In the genomic region with DNA sequence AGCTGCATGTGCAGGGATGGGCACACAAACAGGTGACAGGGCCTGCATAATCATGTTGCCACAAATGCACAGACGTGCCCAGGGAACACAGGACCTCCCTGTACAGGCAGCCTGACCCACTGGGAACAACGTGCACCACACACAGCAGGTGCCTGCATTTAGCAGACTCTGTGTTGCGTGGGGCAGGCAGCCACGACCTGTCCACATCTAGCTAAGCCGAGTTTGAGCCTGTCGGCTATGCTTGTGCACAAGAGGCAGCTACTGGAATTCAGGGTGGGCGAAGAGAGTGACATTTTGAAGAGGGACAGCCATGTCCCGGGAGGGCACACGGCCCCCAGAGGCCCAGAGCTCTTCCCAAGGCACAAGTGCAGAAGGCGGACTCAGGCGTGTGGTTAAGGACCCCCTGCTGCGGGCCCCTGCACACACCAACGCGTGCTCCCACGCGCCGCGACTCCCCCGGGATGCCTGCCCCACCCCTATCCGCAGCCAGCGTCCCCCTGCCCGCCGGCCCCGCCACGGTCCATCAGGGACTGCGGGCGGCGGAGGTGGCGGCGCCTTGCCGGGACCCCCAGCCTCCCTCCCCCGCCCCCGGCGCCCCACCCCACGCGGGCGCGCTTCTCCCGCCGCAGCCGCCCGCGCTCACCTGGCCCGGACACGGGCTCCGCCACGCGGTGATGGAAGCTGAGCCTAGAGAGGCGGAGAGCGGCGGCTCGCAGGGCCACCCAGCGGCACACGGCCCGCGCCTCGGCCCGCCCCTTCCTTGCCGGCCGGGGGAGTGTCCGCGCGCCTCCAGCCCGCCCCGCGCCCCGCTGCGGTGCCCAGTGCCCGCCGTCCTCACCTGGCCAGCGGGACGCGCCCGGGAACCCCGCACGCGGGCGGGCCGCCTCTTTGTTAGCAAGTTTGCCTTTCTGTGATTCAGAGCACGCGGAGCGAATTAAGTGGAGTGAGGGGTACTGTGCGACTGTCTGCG, we compare ENCODE assay signal across 9 cellular contexts.
A peak's percentile ranks its signal among the peaks of the same experiment; 100 is the strongest.
DNase-seq lines count a peak whose midpoint lies in the region; ATAC-seq and TF ChIP-seq lines count a peak whose summit lies in the region.
"Had no signal": no experiment of that assay in that cellular context is flagged by ENCODE, and none has a peak within 500 bp of the region (broad histone marks: within the 10 kb centered on the region; RNA-seq: fewer than 3 reads in every experiment).

No MANE protein-coding gene starts in this region.

- DNase-seq in DMS79 treated with DMSO at 0.1 percent for 48 hours (lab: John Stamatoyannopoulos, UW) (peak; percentile 29), DMS79 (lab: John Stamatoyannopoulos, UW) (no peak), WERI-Rb-1 (peak; percentile 57), MG63 (no peak)
- DNase-seq in stimulated activated naive CD8-positive, alpha-beta T cell treated with anti-CD3 and anti-CD28 coated beads, Interleukin-15, amount 100 ng/mL, for 72 hours = no peak
- DNase-seq in activated CD8-positive, alpha-beta memory T cell treated with anti-CD3 and anti-CD28 coated beads, Interleukin-2, amount 50 U/mL, for 4 hours = no peak
- DNase-seq: MM.1S had no signal

- ATAC-seq in stimulated activated naive CD8-positive, alpha-beta T cell treated with anti-CD3 and anti-CD28 coated beads, Interleukin-15, amount 100 ng/mL, for 72 hours = peak; percentile 36
- ATAC-seq in GM18870 (IDR thresholded peaks at IDR 0.05; ENCODE audit: unreplicated experiment) = no peak

- H3K9me3 ChIP-seq in WERI-Rb-1 (ENCODE audit: severe bottlenecking) (no peaks in the 10 kb centered on the region), iPS-18c (ENCODE audit: control insufficient read depth, insufficient read depth, low read length) (no peaks in the 10 kb centered on the region), MG63 (no peaks in the 10 kb centered on the region)

- no peaks in the 10 kb centered on the region for H3K4me1 Mint-ChIP-seq in stimulated activated naive CD8-positive, alpha-beta T cell treated with anti-CD3 and anti-CD28 coated beads, Interleukin-15, amount 100 ng/mL, for 72 hours

- H3K4me3 Mint-ChIP-seq in stimulated activated naive CD8-positive, alpha-beta T cell treated with anti-CD3 and anti-CD28 coated beads, Interleukin-15, amount 100 ng/mL, for 72 hours = peak overlapping the region; percentile 12 to 25

- peaks cover 26% of the 10 kb centered on the region for H3K27me3 Mint-ChIP-seq in stimulated activated naive CD8-positive, alpha-beta T cell treated with anti-CD3 and anti-CD28 coated beads, Interleukin-15, amount 100 ng/mL, for 72 hours

- no peaks in the 10 kb centered on the region for H3K27me3 ChIP-seq in WERI-Rb-1 (ENCODE audit: insufficient read depth, low read depth, severe bottlenecking)
- H3K27me3 ChIP-seq in MG63 = peaks cover 5% of the 10 kb centered on the region; the same call in 1 of the 2 replicates

- peak overlapping the region; percentile 53 for H3K4me3 ChIP-seq in WERI-Rb-1 (ENCODE audit: low read depth, low read length)
- H3K4me3 ChIP-seq in iPS-18c (ENCODE audit: insufficient read depth, low read depth, low read length) = peak overlapping the region; percentile 53
- H3K4me3 ChIP-seq in MG63 = no peak overlapping the region

- TF ChIP-seq CTCF in WERI-Rb-1 (IDR thresholded peaks at IDR 0.05; ENCODE audit: low read depth, low read length) = no peak

- H3K27ac ChIP-seq in WERI-Rb-1 = no peak overlapping the region

- H3K36me3 ChIP-seq in WERI-Rb-1 (no peaks in the 10 kb centered on the region), MG63 (no peaks in the 10 kb centered on the region)

- no peaks in the 10 kb centered on the region for H3K9me3 Mint-ChIP-seq in stimulated activated naive CD8-positive, alpha-beta T cell treated with anti-CD3 and anti-CD28 coated beads, Interleukin-15, amount 100 ng/mL, for 72 hours

- H3K27ac Mint-ChIP-seq in stimulated activated naive CD8-positive, alpha-beta T cell treated with anti-CD3 and anti-CD28 coated beads, Interleukin-15, amount 100 ng/mL, for 72 hours = no peak overlapping the region

Comparison
In these comparisons a context has a peak if more than half of its experiments do, and no peak if none do; other contexts are left out.
1. DNase-seq: peak in DMS79 treated with DMSO at 0.1 percent for 48 hours (single experiment) and WERI-Rb-1 (single experiment); none in DMS79 (single experiment), stimulated activated naive CD8-positive, alpha-beta T cell treated with anti-CD3 and anti-CD28 coated beads, Interleukin-15, amount 100 ng/mL, for 72 hours (0 of 2), MG63 (single experiment) and activated CD8-positive, alpha-beta memory T cell treated with anti-CD3 and anti-CD28 coated beads, Interleukin-2, amount 50 U/mL, for 4 hours (single experiment).